14 cellular contexts compared by ENCODE assay signal in genomic region chr21:26177741-26178452, GRCh38. TPM values are rescaled to one million over a fixed set of nuclear protein-coding genes. Genes with fewer than 3 reads are reported as not detected.
A peak's percentile ranks its signal among the peaks of the same experiment; 100 is the strongest.
DNase-seq lines count a peak whose midpoint lies in the region; ATAC-seq and TF ChIP-seq lines count a peak whose summit lies in the region.
"Had no signal": no experiment of that assay in that cellular context is flagged by ENCODE, and none has a peak within 500 bp of the region (broad histone marks: within the 10 kb centered on the region; RNA-seq: fewer than 3 reads in every experiment).

No MANE protein-coding gene starts in this region.

- no peaks in the 10 kb centered on the region for H3K9me3 Mint-ChIP-seq in memory B cell
- peaks cover 0 to 3% (median 0%) of the 10 kb centered on the region in 6 donors for H3K9me3 Mint-ChIP-seq in immature natural killer cell
- H3K9me3 Mint-ChIP-seq: activated CD4-positive, alpha-beta T cell treated with anti-CD3 and anti-CD28 coated beads, Interleukin-2, amount 10 ng/mL, durations not matched to agents 24 days and 14 days; nephron progenitor cell had no signal

- ATAC-seq in GM18505 (IDR thresholded peaks at IDR 0.05; ENCODE audit: unreplicated experiment) (peak; percentile 80), GM21717 (IDR thresholded peaks at IDR 0.05; ENCODE audit: unreplicated experiment) (peak; percentile 61), HG03469 (IDR thresholded peaks at IDR 0.05; ENCODE audit: unreplicated experiment) (peak; percentile 93), memory B cell (ENCODE audit: low read depth) (peak; percentile 69)

- no peak overlapping the region for H3K4me3 Mint-ChIP-seq in memory B cell
- no peak overlapping the region for H3K4me3 Mint-ChIP-seq in immature natural killer cell
- H3K4me3 Mint-ChIP-seq: activated CD4-positive, alpha-beta T cell treated with anti-CD3 and anti-CD28 coated beads, Interleukin-2, amount 10 ng/mL, durations not matched to agents 24 days and 14 days; nephron progenitor cell had no signal

- H3K36me3 Mint-ChIP-seq in memory B cell (no peaks in the 10 kb centered on the region), immature natural killer cell (no peaks in the 10 kb centered on the region)

- DNase-seq in memory B cell (ENCODE audit: low spot score in 2 of 2) (no peak), GOT3 (lab: John Stamatoyannopoulos, UW) (no peak), midbrain (lab: John Stamatoyannopoulos, UW) (no peak), immature natural killer cell (no peak)
- DNase-seq in stimulated activated CD4-positive, alpha-beta T cell treated with anti-CD3 and anti-CD28 coated beads, Interleukin-1b, Interleukin-23, amount 100 ng/mL, for 48 hours: no peak
- DNase-seq: activated CD4-positive, alpha-beta T cell treated with anti-CD3 and anti-CD28 coated beads, Interleukin-2, amount 10 ng/mL, durations not matched to agents 24 days and 14 days; hippocampal formation; nephron progenitor cell; Peyer's patch; stimulated activated CD4-positive, alpha-beta T cell treated with anti-CD3 and anti-CD28 coated beads, Interleukin-4, amount 100 ng/mL, for 24 hours; stimulated activated naive CD4-positive, alpha-beta T cell treated with Interleukin-2 at 50 U/mL for 16 hours had no signal

- no peak for TF ChIP-seq POLR2A in GM18505 (IDR thresholded peaks at IDR 0.05; ENCODE audit: borderline replicate concordance, extremely low read depth, insufficient read depth, insufficient read length)

- H3K27ac Mint-ChIP-seq in memory B cell (no peak overlapping the region), immature natural killer cell (no peak overlapping the region)
- H3K27ac Mint-ChIP-seq: activated CD4-positive, alpha-beta T cell treated with anti-CD3 and anti-CD28 coated beads, Interleukin-2, amount 10 ng/mL, durations not matched to agents 24 days and 14 days; nephron progenitor cell had no signal

- peaks cover 12% of the 10 kb centered on the region for H3K27me3 Mint-ChIP-seq in memory B cell
- peaks cover 2 to 9% (median 2%) of the 10 kb centered on the region in 3 donors for H3K27me3 Mint-ChIP-seq in immature natural killer cell (ENCODE audit: low read depth in 3 of 3)

- H3K4me1 Mint-ChIP-seq in memory B cell: peaks cover 4% of the 10 kb centered on the region
- no peaks in the 10 kb centered on the region for H3K4me1 Mint-ChIP-seq in immature natural killer cell
- H3K4me1 Mint-ChIP-seq: activated CD4-positive, alpha-beta T cell treated with anti-CD3 and anti-CD28 coated beads, Interleukin-2, amount 10 ng/mL, durations not matched to agents 24 days and 14 days had no signal

RNA-seq across cellular contexts. Expression of gene APP, which starts 7.3 kb away (rescaled TPM):
- polyA plus RNA-seq in immature natural killer cell: 1 to 10 TPM; 1.4 to 2.4 (median 2.4) TPM
